23 cellular contexts compared by ENCODE assay signal in genomic region chr2:109081374-109081773, GRCh38.
"Had no signal": no experiment of that assay in that cellular context is flagged by ENCODE, and none has a peak within 500 bp of the region (broad histone marks: within the 10 kb centered on the region; RNA-seq: fewer than 3 reads in every experiment).

No MANE protein-coding gene starts in this region.

- H3K36me3 ChIP-seq: gastroesophageal sphincter, heart left ventricle, left lung, prostate gland, stomach, thyroid gland, vagina had no signal

- H3K4me1 ChIP-seq: gastroesophageal sphincter, heart left ventricle, left lung, prostate gland, stomach, thyroid gland, vagina had no signal

- H3K4me3 ChIP-seq: dorsolateral prefrontal cortex, gastroesophageal sphincter, heart left ventricle, hepatocyte, left lung, mucosa of descending colon, prostate gland, smooth muscle cell, stomach, thyroid gland, vagina had no signal

- ATAC-seq: gastroesophageal sphincter; heart left ventricle; left lung; mucosa of descending colon; natural killer cell treated with Interleukin-12 subunit alpha and Interleukin-12 subunit beta and Interleukin-15 and Interleukin-18, amount 100 ng/mL, for 72 hours; sciatic nerve; stimulated activated effector memory CD8-positive, alpha-beta T cell treated with anti-CD3 and anti-CD28 coated beads, Interleukin-12 subunit alpha, Interleukin-12 subunit beta, amount 100 ng/mL, for 72 hours had no signal

- H3K27ac ChIP-seq: dorsolateral prefrontal cortex, gastroesophageal sphincter, heart left ventricle, hepatocyte, left lung, prostate gland, stomach, thyroid gland, vagina had no signal

- FAIRE-seq: colon, kidney had no signal

- DNase-seq: dorsolateral prefrontal cortex; effector CD4-positive, alpha-beta T cell; heart left ventricle; kidney; left lung; mesenchymal stem cell; mucosa of descending colon; naive B cell; stimulated activated CD4-positive, alpha-beta T cell treated with anti-CD3 and anti-CD28 coated beads, Interleukin-2, amount 100 ng/mL, for 24 hours; stimulated activated CD4-positive, alpha-beta T cell treated with anti-CD3 and anti-CD28 coated beads, Interleukin-4, amount 100 ng/mL, for 24 hours; stimulated activated naive CD4-positive, alpha-beta T cell treated with Interleukin-2 at 50 U/mL for 16 hours; stomach; thyroid gland; trophoblast cell had no signal

- H3K9me3 ChIP-seq: gastroesophageal sphincter, heart left ventricle, left lung, mucosa of descending colon, prostate gland, stomach, thyroid gland, vagina had no signal

- H3K27me3 ChIP-seq: dorsolateral prefrontal cortex, gastroesophageal sphincter, left lung, stomach, thyroid gland, vagina had no signal
